34 cellular contexts compared by ENCODE assay signal in genomic region chrX:12903646-12904045, GRCh38. TPM values are rescaled to one million over a fixed set of nuclear protein-coding genes. Genes with fewer than 3 reads are reported as not detected.
A peak's percentile ranks its signal among the peaks of the same experiment; 100 is the strongest.
DNase-seq lines count a peak whose midpoint lies in the region; FAIRE-seq and TF ChIP-seq lines count a peak whose summit lies in the region.
"Had no signal": no experiment of that assay in that cellular context is flagged by ENCODE, and none has a peak within 500 bp of the region (broad histone marks: within the 10 kb centered on the region; RNA-seq: fewer than 3 reads in every experiment).

No MANE protein-coding gene starts in this region.

- no peak overlapping the region for H3K4me3 ChIP-seq in BLaER1
- no peak overlapping the region for H3K4me3 ChIP-seq in HFF-Myc (replicated peaks; ENCODE audit: low read depth, low read length)
- no peak overlapping the region for H3K4me3 ChIP-seq in fibroblast of pulmonary artery (replicated peaks; ENCODE audit: low read depth, low read length)
- no peak overlapping the region for H3K4me3 ChIP-seq in thyroid gland (replicated peaks in 1 of 3)
- H3K4me3 ChIP-seq: coronary artery, gastroesophageal sphincter, K562, left ventricle myocardium inferior, Peyer's patch had no signal

- intact Hi-C loops in thyroid gland (cut with DNase I) = no loop called here

- no peaks in the 10 kb centered on the region; the same call in 1 of the 2 replicates for H4K20me1 ChIP-seq in BLaER1

- H3K4me1 ChIP-seq in BLaER1 (peaks cover 7% of the 10 kb centered on the region), thyroid gland (no peaks in the 10 kb centered on the region)
- H3K4me1 ChIP-seq: gastroesophageal sphincter, left ventricle myocardium inferior, Peyer's patch had no signal

- WGBS in thyroid gland, 2 donors = 13 to 29% methylated on average over 8 of the region's 8 CpGs

- no peak overlapping the region for H3K27ac ChIP-seq in BLaER1
- H3K27ac ChIP-seq in thyroid gland = no peak overlapping the region
- H3K27ac ChIP-seq: coronary artery, gastroesophageal sphincter, left ventricle myocardium inferior, Peyer's patch had no signal

- H3K9ac ChIP-seq in BLaER1 = no peak overlapping the region

- H3K4me2 ChIP-seq in BLaER1 = 0 out of 2 replicates have a peak overlapping the region, but pooled peaks have one; percentile 15

- H3K36me3 ChIP-seq in BLaER1 (no peaks in the 10 kb centered on the region), thyroid gland (no peaks in the 10 kb centered on the region)
- H3K36me3 ChIP-seq: gastroesophageal sphincter, left ventricle myocardium inferior, Peyer's patch had no signal

- DNase-seq in HFF-Myc (ENCODE audit: extremely low read depth, low read depth) (peak; percentile 29), fibroblast of pulmonary artery (ENCODE audit: low read depth) (peak; percentile 35), thyroid gland (peak; percentile 62), NCI-H2081 treated with DMSO at 0.1 percent for 48 hours (lab: John Stamatoyannopoulos, UW) (no peak), H54 (ENCODE audit: insufficient read length, low spot score) (no peak), kidney glomerular epithelial cell (lab: John Stamatoyannopoulos, UW) (no peak)
- DNase-seq: activated CD4-positive, alpha-beta memory T cell treated with anti-CD3 and anti-CD28 coated beads, Interleukin-2, amount 10 ng/mL, durations not matched to agents 7 days and 5 days; activated CD4-positive, CD25-positive, alpha-beta regulatory T cell treated with anti-CD3 and anti-CD28 coated beads, Interleukin-2, amount 50 U/mL, for 72 hours; AML-193; anterior cingulate cortex; DMS153; effector memory CD8-positive, alpha-beta T cell; erythroblast; hypothalamus; left ventricle myocardium inferior; naive thymus-derived CD8-positive, alpha-beta T cell; NCI-H1092 treated with DMSO at 0.1 percent for 48 hours; NCI-H1930; NCI-H2227 treated with DMSO at 0.1 percent for 48 hours; NCI-H69; Peyer's patch; small intestine; T-helper 1 cell had no signal

- no peaks in the 10 kb centered on the region for H3K9me3 ChIP-seq in BLaER1
- no peaks in the 10 kb centered on the region for H3K9me3 ChIP-seq in thyroid gland
- H3K9me3 ChIP-seq: gastroesophageal sphincter, left ventricle myocardium inferior, Peyer's patch had no signal

- TF ChIP-seq POLR2A in thyroid gland (IDR thresholded peaks at IDR 0.05) (no peak), H54 (IDR thresholded peaks at IDR 0.05; ENCODE audit: low read depth, low read length) (no peak)

- TF ChIP-seq CTCF in HFF-Myc (IDR thresholded peaks at IDR 0.05; ENCODE audit: low read depth, low read length, missing control alignments) = no peak
- no peak for TF ChIP-seq CTCF in fibroblast of pulmonary artery (IDR thresholded peaks at IDR 0.05; ENCODE audit: low read length, missing control alignments)
- TF ChIP-seq CTCF in thyroid gland (IDR thresholded peaks at IDR 0.05) = no peak

- H3K27me3 ChIP-seq in BLaER1 = peaks cover 70% of the 10 kb centered on the region
- no peaks in the 10 kb centered on the region for H3K27me3 ChIP-seq in thyroid gland
- H3K27me3 ChIP-seq: gastroesophageal sphincter, Peyer's patch had no signal

- no peak for FAIRE-seq in H54 (lab: Jason Lieb, UNC)
- FAIRE-seq: GM18507, K562, small intestine, TTC549 had no signal

RNA-seq across cellular contexts. Expression of gene TLR8, which starts 2.8 kb away (rescaled TPM):
- total RNA-seq in thyroid gland = 1 to 10 TPM in 1 of 4 donors, under 1 TPM in 3; 0.45 to 1.7 (median 0.62) TPM
- total RNA-seq: activated CD4-positive, alpha-beta memory T cell treated with anti-CD3 and anti-CD28 coated beads, Interleukin-2, amount 10 ng/mL, durations not matched to agents 7 days and 5 days; activated T-helper 17 cell treated with anti-CD3 and anti-CD28 coated beads, Interleukin-2, amount 50 U/mL, for 72 hours; G401; HT1080; K562; M059J; mesothelial cell of epicardium had no signal

RNA-seq across cellular contexts. Expression of gene TLR7, which starts 36.8 kb away (rescaled TPM):
- total RNA-seq in thyroid gland = under 1 TPM; 0.54 to 0.67 (median 0.60) TPM
- total RNA-seq: activated CD4-positive, alpha-beta memory T cell treated with anti-CD3 and anti-CD28 coated beads, Interleukin-2, amount 10 ng/mL, durations not matched to agents 7 days and 5 days; activated T-helper 17 cell treated with anti-CD3 and anti-CD28 coated beads, Interleukin-2, amount 50 U/mL, for 72 hours; G401; HT1080; M059J had no signal

Comparison
In these comparisons a context has a peak if more than half of its experiments do, and no peak if none do; other contexts are left out.
1. DNase-seq: peak in HFF-Myc (single experiment), fibroblast of pulmonary artery (single experiment) and thyroid gland (2 of 2); none in NCI-H2081 treated with DMSO at 0.1 percent for 48 hours (single experiment), H54 (single experiment) and kidney glomerular epithelial cell (single experiment).